Comparison of ENCODE assay signal across 1 cellular context in genomic region chr4:156195914-156196313, GRCh38.
TF ChIP-seq lines count a peak whose summit lies in the region.

No MANE protein-coding gene starts in this region.

TF ChIP-seq in GM12878, 131 proteins besides CTCF, POLR2A, EP300 and RAD21 (continued from another document):
- no peak for TF ChIP-seq ZBTB33 (IDR thresholded peaks at IDR 0.05)
- TF ChIP-seq STAT3 (IDR thresholded peaks at IDR 0.05; ENCODE audit: low read depth, low read length), result no peak
- no peak for TF ChIP-seq SUPT20H (IDR thresholded peaks at IDR 0.05; ENCODE audit: borderline replicate concordance, control insufficient read depth, low read depth, low read length)
- no peak for TF ChIP-seq EGR1 (IDR thresholded peaks at IDR 0.05; ENCODE audit: borderline replicate concordance in 1 of 2, low read depth in 2 of 2, low read length in 2 of 2)
- TF ChIP-seq HDAC2 (IDR thresholded peaks at IDR 0.05), result no peak
- no peak for TF ChIP-seq SIN3A (IDR thresholded peaks at IDR 0.05; ENCODE audit: low read depth, low read length)
- peak; percentile 88 for TF ChIP-seq NFIC (IDR thresholded peaks at IDR 0.05; ENCODE audit: low read depth, low read length)
- no peak for TF ChIP-seq PML (IDR thresholded peaks at IDR 0.05; ENCODE audit: low read length)
- TF ChIP-seq ZNF384 (IDR thresholded peaks at IDR 0.05; ENCODE audit: borderline replicate concordance, low read depth, low read length), result no peak
- TF ChIP-seq MEF2B (IDR thresholded peaks at IDR 0.05; ENCODE audit: partially characterized antibody, poor library complexity, severe bottlenecking), result peak; percentile 59
- TF ChIP-seq BCLAF1 (IDR thresholded peaks at IDR 0.05), result no peak
- no peak for TF ChIP-seq MTA3 (IDR thresholded peaks at IDR 0.05; ENCODE audit: borderline replicate concordance, low read length)
- no peak for TF ChIP-seq SIX5 (IDR thresholded peaks at IDR 0.05; ENCODE audit: low read depth, low read length, severe bottlenecking)
- TF ChIP-seq CBFB (IDR thresholded peaks at IDR 0.05; ENCODE audit: low read depth), result no peak
- no peak for TF ChIP-seq ZNF622 (IDR thresholded peaks at IDR 0.05)
- no peak for TF ChIP-seq POLR2AphosphoS5 (IDR thresholded peaks at IDR 0.05; ENCODE audit: low read length)
- TF ChIP-seq MYC (IDR thresholded peaks at IDR 0.05; ENCODE audit: insufficient read depth, insufficient read length, insufficient replicate concordance, low read length, severe bottlenecking), result no peak
TF ChIP-seq in GM12878: peak in this region for 30.
